25 cellular contexts compared by ENCODE assay signal in genomic region chr3:172170841-172171240, GRCh38.
DNase-seq lines count a peak whose midpoint lies in the region; ATAC-seq and TF ChIP-seq lines count a peak whose summit lies in the region.
"Had no signal": no experiment of that assay in that cellular context is flagged by ENCODE, and none has a peak within 500 bp of the region (broad histone marks: within the 10 kb centered on the region; RNA-seq: fewer than 3 reads in every experiment).

No MANE protein-coding gene starts in this region.

- H3K23me2 ChIP-seq in H9 (ENCODE audit: insufficient read length, low read depth, low read length, poor library complexity, severe bottlenecking): peaks cover 4% of the 10 kb centered on the region

- H3K23ac ChIP-seq in H9 (ENCODE audit: insufficient read length, low read depth, low read length): no peak overlapping the region

- TF ChIP-seq CTCF in H9 (conservative IDR thresholded peaks at IDR 0.05) (no peak), endothelial cell (IDR thresholded peaks at IDR 0.05; ENCODE audit: unreplicated experiment) (no peak), osteocyte (IDR thresholded peaks at IDR 0.05) (no peak), left lung (IDR thresholded peaks at IDR 0.05) (no peak)

- H2BK12ac ChIP-seq in H9 (ENCODE audit: insufficient read length, low read depth, low read length): no peak overlapping the region

- H3K4me1 Mint-ChIP-seq in H9 (peaks cover 66 to 71% of the 10 kb centered on the region in 2 experiments), endothelial cell (ENCODE audit: unreplicated experiment) (peaks cover 75% of the 10 kb centered on the region), osteocyte (ENCODE audit: unreplicated experiment) (peaks cover 72% of the 10 kb centered on the region)

- H3K27me3 ChIP-seq in H9 (ENCODE audit: insufficient read depth, low read length) (no peaks in the 10 kb centered on the region), left lung (no peaks in the 10 kb centered on the region)
- H3K27me3 ChIP-seq: brain microvascular endothelial cell, esophagus squamous epithelium, spleen, testis, uterus had no signal

- no peaks in the 10 kb centered on the region; the same call in 1 of the 2 replicates for H3K79me2 ChIP-seq in H9 (ENCODE audit: insufficient read depth, low read length)

- no peak overlapping the region for H2BK15ac ChIP-seq in H9 (ENCODE audit: low read depth, low read length)

- H3K36me3 Mint-ChIP-seq in H9 (ENCODE audit: insufficient read depth in 1 of 3, low read depth in 3 of 3): no peaks in the 10 kb centered on the region; a peak in 1 of 7 replicates
- peaks cover 10% of the 10 kb centered on the region for H3K36me3 Mint-ChIP-seq in endothelial cell (ENCODE audit: low read depth, unreplicated experiment)
- peaks cover 6% of the 10 kb centered on the region for H3K36me3 Mint-ChIP-seq in osteocyte (ENCODE audit: unreplicated experiment)

- no peak overlapping the region for H3K9ac ChIP-seq in H9 (ENCODE audit: extremely low read depth, insufficient read length, low read length)
- H3K9ac ChIP-seq: SK-N-SH had no signal

- intact Hi-C loops in left lung (cut with DNase I): no loop called here

- H4K20me1 ChIP-seq in H9 (ENCODE audit: control insufficient read depth, insufficient read depth, insufficient read length): no peaks in the 10 kb centered on the region

- H3K14ac ChIP-seq in H9 (ENCODE audit: insufficient read depth, low read length): no peak overlapping the region

- H3K4me3 Mint-ChIP-seq in H9 (no peak overlapping the region; a peak in 1 of 5 replicates), endothelial cell (ENCODE audit: unreplicated experiment) (no peak overlapping the region), osteocyte (ENCODE audit: unreplicated experiment) (no peak overlapping the region)
- H3K4me3 Mint-ChIP-seq: activated T-cell treated with anti-CD3 and anti-CD28 coated beads, Interleukin-2, amount 50 U/mL, for 24 hours; effector memory CD8-positive, alpha-beta T cell; stimulated activated naive B cell treated with anti-CD40 and anti-IgM and Interleukin-4, amounts not matched to agents 10 μg/mL and 1 μg/mL and 100 μg/mL, for 72 hours had no signal

- H3K27ac Mint-ChIP-seq in H9: peak overlapping the region in 2 of 3 experiments; percentile 90 to 97; a peak in 6 of 7 replicates
- H3K27ac Mint-ChIP-seq in endothelial cell (ENCODE audit: unreplicated experiment): peak overlapping the region; percentile 75
- H3K27ac Mint-ChIP-seq in osteocyte (ENCODE audit: unreplicated experiment): peak overlapping the region; percentile 18
- H3K27ac Mint-ChIP-seq: activated T-cell treated with anti-CD3 and anti-CD28 coated beads, Interleukin-2, amount 50 U/mL, for 24 hours; stimulated activated naive B cell treated with anti-CD40 and anti-IgM and Interleukin-4, amounts not matched to agents 10 μg/mL and 1 μg/mL and 100 μg/mL, for 72 hours had no signal

- H3K9me3 ChIP-seq in H9 (ENCODE audit: control insufficient read depth, low read depth, low read length) (no peaks in the 10 kb centered on the region), left lung (no peaks in the 10 kb centered on the region)
- H3K9me3 ChIP-seq: esophagus squamous epithelium, lower lobe of right lung, SK-N-SH, spleen, testis, uterus had no signal

- H3T11ph ChIP-seq in H9 (ENCODE audit: low read length): no peak overlapping the region

- no peak for ATAC-seq in SK-N-SH treated with all-trans-retinoic acid at 6 μM for 48 hours
- ATAC-seq in left lung: no peak
- ATAC-seq: effector memory CD8-positive, alpha-beta T cell; lower lobe of right lung had no signal

- H3K18ac ChIP-seq in H9 (ENCODE audit: insufficient read length, low read depth, low read length): no peak overlapping the region

- no peak overlapping the region for H3K27ac ChIP-seq in H9 (ENCODE audit: insufficient read length, low read depth, low read length)
- no peak overlapping the region for H3K27ac ChIP-seq in left lung
- H3K27ac ChIP-seq: brain microvascular endothelial cell, C4-2B, esophagus squamous epithelium, lower lobe of right lung, spleen, testis had no signal

- H3K79me1 ChIP-seq in H9 (ENCODE audit: insufficient read depth, low read depth, low read length, poor library complexity, severe bottlenecking): no peaks in the 10 kb centered on the region

- H4K5ac ChIP-seq in H9 (ENCODE audit: insufficient read length, low read depth, low read length): no peak overlapping the region

- no peak overlapping the region for H2AFZ ChIP-seq in H9 (ENCODE audit: low read length)

- H2BK5ac ChIP-seq in H9 (ENCODE audit: insufficient read length, low read length): no peak overlapping the region

- no peaks in the 10 kb centered on the region for H3K27me3 Mint-ChIP-seq in H9 (ENCODE audit: low read depth)
- peaks cover 4% of the 10 kb centered on the region for H3K27me3 Mint-ChIP-seq in endothelial cell (ENCODE audit: unreplicated experiment)
- H3K27me3 Mint-ChIP-seq in osteocyte (ENCODE audit: unreplicated experiment): no peaks in the 10 kb centered on the region
- H3K27me3 Mint-ChIP-seq: activated T-cell treated with anti-CD3 and anti-CD28 coated beads, Interleukin-2, amount 50 U/mL, for 24 hours; effector memory CD8-positive, alpha-beta T cell; stimulated activated naive B cell treated with anti-CD40 and anti-IgM and Interleukin-4, amounts not matched to agents 10 μg/mL and 1 μg/mL and 100 μg/mL, for 72 hours had no signal

- no peak overlapping the region for H3K4me3 ChIP-seq in left lung
- H3K4me3 ChIP-seq: esophagus squamous epithelium, lower lobe of right lung, spleen, testis, uterus had no signal

- H3K4ac ChIP-seq in H9 (ENCODE audit: low read depth, low read length): no peak overlapping the region

- H4K91ac ChIP-seq in H9 (ENCODE audit: insufficient read length, low read depth, low read length): no peak overlapping the region

- no peak overlapping the region for H2BK20ac ChIP-seq in H9 (ENCODE audit: low read depth, low read length, poor library complexity, severe bottlenecking)

- H2BK120ac ChIP-seq in H9 (ENCODE audit: low read depth, low read length, poor library complexity, severe bottlenecking): no peak overlapping the region

- H2AK5ac ChIP-seq in H9 (ENCODE audit: insufficient read length, low read length): no peak overlapping the region

- no peak overlapping the region for H3K4me2 ChIP-seq in H9 (ENCODE audit: insufficient read depth, insufficient read length, low read length)
- H3K4me2 ChIP-seq: SK-N-SH had no signal

- no peak overlapping the region for H4K8ac ChIP-seq in H9 (replicated peaks; ENCODE audit: insufficient read length, low read depth, low read length)

- no peak overlapping the region for H3K56ac ChIP-seq in H9 (ENCODE audit: insufficient read length, low read depth, low read length)

- peaks cover 0 to 14% of the 10 kb centered on the region in 2 donors for H3K36me3 ChIP-seq in left lung
- H3K36me3 ChIP-seq: esophagus squamous epithelium, lower lobe of right lung, spleen, uterus had no signal

- DNase-seq in H9: no peak
- peak; percentile 87 for DNase-seq in NCI-H2107 treated with DMSO at 0.1 percent for 48 hours (lab: John Stamatoyannopoulos, UW; ENCODE audit: unreplicated experiment)
- no peak for DNase-seq in endothelial cell (ENCODE audit: low spot score)
- DNase-seq in osteocyte (ENCODE audit: extremely low spot score, unreplicated experiment): no peak
- no peak for DNase-seq in AG20443 (ENCODE audit: low spot score)
- DNase-seq in left lung: no peak
- DNase-seq: activated CD4-positive, alpha-beta T cell treated with anti-CD3 and anti-CD28 coated beads for 48 hours; activated T-cell treated with anti-CD3 and anti-CD28 coated beads, Interleukin-2, amount 50 U/mL, for 24 hours; brain microvascular endothelial cell; Calu3; DND-41; effector memory CD8-positive, alpha-beta T cell; esophagus squamous epithelium; lower lobe of right lung; NCI-H1092; NCI-H2081; NCI-H524 treated with DMSO at 0.1 percent for 48 hours; SK-N-SH; spleen; stimulated activated CD4-positive, alpha-beta T cell treated with anti-CD3 and anti-CD28 coated beads, Interleukin-2, amount 100 ng/mL, for 48 hours; stimulated activated naive B cell treated with anti-CD40 and anti-IgM and Interleukin-4, amounts not matched to agents 10 μg/mL and 1 μg/mL and 100 μg/mL, for 72 hours; testis; uterus had no signal

- H3K9me3 Mint-ChIP-seq in H9 (no peaks in the 10 kb centered on the region), endothelial cell (ENCODE audit: unreplicated experiment) (no peaks in the 10 kb centered on the region), osteocyte (ENCODE audit: unreplicated experiment) (no peaks in the 10 kb centered on the region)
- H3K9me3 Mint-ChIP-seq: activated T-cell treated with anti-CD3 and anti-CD28 coated beads, Interleukin-2, amount 50 U/mL, for 24 hours; effector memory CD8-positive, alpha-beta T cell; stimulated activated naive B cell treated with anti-CD40 and anti-IgM and Interleukin-4, amounts not matched to agents 10 μg/mL and 1 μg/mL and 100 μg/mL, for 72 hours had no signal

- H3K4me1 ChIP-seq in H9 (ENCODE audit: insufficient read depth, low read length) (peaks cover 17% of the 10 kb centered on the region), left lung (peaks cover 6 to 77% of the 10 kb centered on the region in 2 donors)

TF ChIP-seq in SK-N-SH treated with all-trans-retinoic acid at 6 μM for 48 hours, 23 proteins besides CTCF, POLR2A, EP300 and RAD21 (continues in another document):
- TF ChIP-seq SNAI2 (CRISPR knock-in tag; IDR thresholded peaks at IDR 0.05) (no peak), ZNF70 (CRISPR knock-in tag; IDR thresholded peaks at IDR 0.05) (no peak), TSHZ2 (CRISPR knock-in tag; IDR thresholded peaks at IDR 0.05) (no peak), RARB (CRISPR knock-in tag; IDR thresholded peaks at IDR 0.05) (no peak)

Comparison
In these comparisons a context has a peak if more than half of its experiments do, and no peak if none do; other contexts are left out.
1. H3K27ac Mint-ChIP-seq: peak in every context shown above with its lines; median percentile 94 in H9; 75 in endothelial cell; 18 in osteocyte.